19 cellular contexts compared by ENCODE assay signal in genomic region chr7:26363465-26363864, GRCh38.
"Had no signal": no experiment of that assay in that cellular context is flagged by ENCODE, and none has a peak within 500 bp of the region (broad histone marks: within the 10 kb centered on the region; RNA-seq: fewer than 3 reads in every experiment).

No MANE protein-coding gene starts in this region.

- H3K4me3 ChIP-seq: heart left ventricle, sigmoid colon, skin epidermis, tibial artery, uterus had no signal

- DNase-seq: effector memory CD4-positive, alpha-beta T cell; heart left ventricle; hypothalamus; kidney glomerular epithelial cell; mesendoderm; naive B cell; nephron progenitor cell; sigmoid colon; stimulated activated CD4-positive, alpha-beta T cell treated with anti-CD3 and anti-CD28 coated beads, Interleukin-12 subunit alpha, Interleukin-12 subunit beta, amount 100 ng/mL, for 4 hours; stimulated activated CD4-positive, alpha-beta T cell treated with anti-CD3 and anti-CD28 coated beads, Interleukin-2, amount 100 ng/mL, for 48 hours; stimulated activated naive CD8-positive, alpha-beta T cell treated with anti-CD3 and anti-CD28 coated beads, Interleukin-15, Interleukin-2, amounts not matched to agents 100 U/mL and 50 U/mL, for 24 hours; tibial artery; upper lobe of left lung; uterus had no signal

- H3K27ac ChIP-seq: heart left ventricle, sigmoid colon, skin epidermis, tibial artery, uterus had no signal

- H3K27me3 ChIP-seq: upper lobe of left lung, uterus had no signal

- H3K4me1 ChIP-seq: tibial artery, uterus had no signal

- FAIRE-seq: endometrium, frontal cortex, islet of Langerhans had no signal

- H3K36me3 ChIP-seq: sigmoid colon, tibial artery, upper lobe of left lung, uterus had no signal

- H3K9me3 ChIP-seq: heart left ventricle, sigmoid colon, tibial artery, upper lobe of left lung, uterus had no signal

- ATAC-seq: esophagus mucosa; heart left ventricle; stimulated activated naive CD8-positive, alpha-beta T cell treated with anti-CD3 and anti-CD28 coated beads, Interleukin-15, Interleukin-2, amounts not matched to agents 100 U/mL and 50 U/mL, for 24 hours had no signal
